In the genomic region with DNA sequence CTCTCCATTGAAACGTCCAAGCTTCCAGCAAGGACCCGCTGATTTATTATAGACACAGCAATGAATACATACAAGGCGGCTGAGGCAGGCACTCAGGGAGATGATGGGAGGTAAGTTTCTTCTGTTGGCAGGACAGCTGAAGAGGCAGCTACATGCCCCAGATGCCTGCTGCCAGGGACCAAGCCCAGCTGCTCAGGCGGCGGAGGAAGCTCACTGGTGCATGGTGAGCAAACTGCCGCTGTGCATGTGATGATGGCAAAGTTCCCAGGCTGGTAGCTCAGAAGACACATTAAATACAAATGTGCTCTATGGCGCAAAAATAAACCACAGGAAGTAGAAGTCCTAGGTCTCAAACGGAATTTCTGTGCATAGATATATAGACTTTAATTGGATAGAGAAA, we compare ENCODE assay signal across 8 cellular contexts. TPM values are rescaled to one million over a fixed set of nuclear protein-coding genes. Genes with fewer than 3 reads are reported as not detected.
DNase-seq lines count a peak whose midpoint lies in the region; ATAC-seq and TF ChIP-seq lines count a peak whose summit lies in the region.

No MANE protein-coding gene starts in this region.

- peak; percentile 11 for DNase-seq in activated T-cell treated with anti-CD3 and anti-CD28 coated beads for 1 hour (ENCODE audit: low read depth)
- DNase-seq in activated T-cell treated with anti-CD3 and anti-CD28 coated beads, Interleukin-2, amount 50 U/mL, for 4 hours = no peak
- DNase-seq in NCI-H1105 treated with DMSO at 0.1 percent for 48 hours (lab: John Stamatoyannopoulos, UW) = peak; percentile 35
- peak; percentile 59 for DNase-seq in globus pallidus (ENCODE audit: low spot score)
- DNase-seq in stimulated activated naive B cell treated with anti-CD40 and anti-IgM and Interleukin-4, amounts not matched to agents 10 μg/mL and 1 μg/mL and 100 μg/mL, for 72 hours = peak; percentile 18
- DNase-seq in OCI-M1 (lab: John Stamatoyannopoulos, UW) = no peak
- no peak for DNase-seq in osteocyte (ENCODE audit: extremely low spot score, unreplicated experiment)

- no peaks in the 10 kb centered on the region for H3K9me3 Mint-ChIP-seq in activated T-cell treated with anti-CD3 and anti-CD28 coated beads, Interleukin-2, amount 50 U/mL, for 4 hours
- no peaks in the 10 kb centered on the region for H3K9me3 Mint-ChIP-seq in stimulated activated naive B cell treated with anti-CD40 and anti-IgM and Interleukin-4, amounts not matched to agents 10 μg/mL and 1 μg/mL and 100 μg/mL, for 72 hours
- H3K9me3 Mint-ChIP-seq in osteocyte (ENCODE audit: unreplicated experiment) = no peaks in the 10 kb centered on the region

- no peak for TF ChIP-seq CTCF in osteocyte (IDR thresholded peaks at IDR 0.05)

- no peaks in the 10 kb centered on the region for H3K36me3 Mint-ChIP-seq in activated T-cell treated with anti-CD3 and anti-CD28 coated beads, Interleukin-2, amount 50 U/mL, for 4 hours (ENCODE audit: insufficient read depth)
- H3K36me3 Mint-ChIP-seq in stimulated activated naive B cell treated with anti-CD40 and anti-IgM and Interleukin-4, amounts not matched to agents 10 μg/mL and 1 μg/mL and 100 μg/mL, for 72 hours = no peaks in the 10 kb centered on the region
- H3K36me3 Mint-ChIP-seq in osteocyte (ENCODE audit: unreplicated experiment) = no peaks in the 10 kb centered on the region

- H3K4me1 Mint-ChIP-seq in activated T-cell treated with anti-CD3 and anti-CD28 coated beads, Interleukin-2, amount 50 U/mL, for 4 hours (ENCODE audit: low read depth) = peaks cover 13% of the 10 kb centered on the region
- peaks cover 19 to 40% of the 10 kb centered on the region in 2 donors for H3K4me1 Mint-ChIP-seq in stimulated activated naive B cell treated with anti-CD40 and anti-IgM and Interleukin-4, amounts not matched to agents 10 μg/mL and 1 μg/mL and 100 μg/mL, for 72 hours
- H3K4me1 Mint-ChIP-seq in osteocyte (ENCODE audit: unreplicated experiment) = peaks cover 5% of the 10 kb centered on the region

- H3K27ac Mint-ChIP-seq in stimulated activated naive B cell treated with anti-CD40 and anti-IgM and Interleukin-4, amounts not matched to agents 10 μg/mL and 1 μg/mL and 100 μg/mL, for 72 hours = peak overlapping the region; percentile 38
- H3K27ac Mint-ChIP-seq in osteocyte (ENCODE audit: unreplicated experiment) = no peak overlapping the region

- peaks cover 26% of the 10 kb centered on the region for H3K27me3 Mint-ChIP-seq in activated T-cell treated with anti-CD3 and anti-CD28 coated beads, Interleukin-2, amount 50 U/mL, for 4 hours (ENCODE audit: low read depth)
- peaks cover 7 to 25% of the 10 kb centered on the region in 2 donors for H3K27me3 Mint-ChIP-seq in stimulated activated naive B cell treated with anti-CD40 and anti-IgM and Interleukin-4, amounts not matched to agents 10 μg/mL and 1 μg/mL and 100 μg/mL, for 72 hours
- H3K27me3 Mint-ChIP-seq in osteocyte (ENCODE audit: unreplicated experiment) = peaks cover 17% of the 10 kb centered on the region

- ATAC-seq in activated T-cell treated with anti-CD3 and anti-CD28 coated beads, Interleukin-2, amount 50 U/mL, for 4 hours = no peak
- peak; percentile 75 to 77 for ATAC-seq in stimulated activated naive B cell treated with anti-CD40 and anti-IgM and Interleukin-4, amounts not matched to agents 10 μg/mL and 1 μg/mL and 100 μg/mL, for 72 hours (replicated peaks)
- ATAC-seq in HG02884 (IDR thresholded peaks at IDR 0.05; ENCODE audit: unreplicated experiment) = no peak

- no peak overlapping the region for H3K4me3 Mint-ChIP-seq in activated T-cell treated with anti-CD3 and anti-CD28 coated beads, Interleukin-2, amount 50 U/mL, for 4 hours
- peak overlapping the region; percentile 48 to 59 for H3K4me3 Mint-ChIP-seq in stimulated activated naive B cell treated with anti-CD40 and anti-IgM and Interleukin-4, amounts not matched to agents 10 μg/mL and 1 μg/mL and 100 μg/mL, for 72 hours
- H3K4me3 Mint-ChIP-seq in osteocyte (ENCODE audit: unreplicated experiment) = no peak overlapping the region

RNA-seq across cellular contexts. Expression of a gene that starts 2.3 kb away (rescaled TPM):
- not detected for total RNA-seq in activated T-cell treated with anti-CD3 and anti-CD28 coated beads, Interleukin-2, amount 50 U/mL, for 4 hours
- total RNA-seq in osteocyte = not detected in 2 replicates

RNA-seq across cellular contexts. Expression of a gene that starts 35.1 kb away (rescaled TPM):
- total RNA-seq in activated T-cell treated with anti-CD3 and anti-CD28 coated beads, Interleukin-2, amount 50 U/mL, for 4 hours = under 1 TPM in 2 of 3 donors, not detected in 1; 0.13 to 0.95 TPM
- total RNA-seq in osteocyte = not detected in 2 replicates

RNA-seq across cellular contexts. Expression of a gene that starts 52.3 kb away (rescaled TPM):
- total RNA-seq in activated T-cell treated with anti-CD3 and anti-CD28 coated beads, Interleukin-2, amount 50 U/mL, for 4 hours = not detected
- not detected in 2 replicates for total RNA-seq in osteocyte

Comparison
In these comparisons a context has a peak if more than half of its experiments do, and no peak if none do; other contexts are left out.
1. DNase-seq: peak in activated T-cell treated with anti-CD3 and anti-CD28 coated beads for 1 hour (single experiment), NCI-H1105 treated with DMSO at 0.1 percent for 48 hours (single experiment), globus pallidus (single experiment) and stimulated activated naive B cell treated with anti-CD40 and anti-IgM and Interleukin-4, amounts not matched to agents 10 μg/mL and 1 μg/mL and 100 μg/mL, for 72 hours (single experiment); none in activated T-cell treated with anti-CD3 and anti-CD28 coated beads, Interleukin-2, amount 50 U/mL, for 4 hours (single experiment), OCI-M1 (single experiment) and osteocyte (single experiment).
2. ATAC-seq: peak in stimulated activated naive B cell treated with anti-CD40 and anti-IgM and Interleukin-4, amounts not matched to agents 10 μg/mL and 1 μg/mL and 100 μg/mL, for 72 hours (2 of 2); none in activated T-cell treated with anti-CD3 and anti-CD28 coated beads, Interleukin-2, amount 50 U/mL, for 4 hours (0 of 2) and HG02884 (single experiment).
3. H3K4me3 Mint-ChIP-seq: peak in stimulated activated naive B cell treated with anti-CD40 and anti-IgM and Interleukin-4, amounts not matched to agents 10 μg/mL and 1 μg/mL and 100 μg/mL, for 72 hours (2 of 2); none in activated T-cell treated with anti-CD3 and anti-CD28 coated beads, Interleukin-2, amount 50 U/mL, for 4 hours (single experiment) and osteocyte (single experiment).